ENCODE assay signal across 11 cellular contexts in the genomic region with DNA sequence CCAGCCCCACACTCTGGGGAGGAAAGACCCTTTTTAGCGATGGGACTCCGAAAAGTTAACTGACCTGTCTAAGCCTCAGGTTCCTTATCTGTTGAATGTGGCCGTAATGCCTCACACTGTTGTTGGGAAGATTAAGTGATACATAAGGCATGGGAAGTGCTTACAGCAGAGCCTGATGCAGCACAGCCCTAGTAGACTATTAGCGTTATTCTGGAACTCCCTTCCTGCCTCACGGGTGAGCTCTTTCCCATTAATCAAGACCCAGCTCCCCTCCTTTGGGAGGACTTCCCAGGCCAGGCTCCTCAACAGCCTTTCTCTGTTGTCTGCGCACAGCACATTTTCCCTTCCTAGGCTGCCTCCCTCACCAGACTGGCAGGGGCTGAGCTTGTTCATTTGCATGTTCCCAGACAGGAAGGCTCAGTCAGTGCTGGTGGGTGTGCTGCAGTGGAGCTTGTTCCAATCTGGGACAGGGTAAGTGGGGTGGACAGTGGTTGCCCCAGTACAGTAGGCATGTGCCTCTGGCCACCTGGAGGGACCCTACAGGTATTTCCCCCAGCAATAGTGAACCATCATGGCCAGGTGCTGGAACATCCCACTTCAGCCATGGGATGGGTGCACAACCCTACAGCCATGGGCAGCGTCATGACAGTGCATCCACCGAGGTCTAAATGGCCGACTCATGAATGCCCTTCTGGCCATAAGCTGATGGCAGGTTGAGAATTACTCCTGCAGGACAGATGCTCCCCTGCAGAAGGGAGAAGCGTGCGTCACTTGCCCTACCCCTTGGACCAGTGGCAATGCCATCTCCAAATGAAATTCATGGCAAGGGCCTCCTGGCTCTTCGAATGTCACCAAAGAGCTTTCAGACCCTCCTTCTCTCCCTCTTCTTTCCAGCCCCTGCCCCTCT. TPM values are rescaled to one million over a fixed set of nuclear protein-coding genes. Genes with fewer than 3 reads are reported as not detected.
A peak's percentile ranks its signal among the peaks of the same experiment; 100 is the strongest.
DNase-seq lines count a peak whose midpoint lies in the region; ATAC-seq and TF ChIP-seq lines count a peak whose summit lies in the region.
"Had no signal": no experiment of that assay in that cellular context is flagged by ENCODE, and none has a peak within 500 bp of the region (broad histone marks: within the 10 kb centered on the region; RNA-seq: fewer than 3 reads in every experiment).

No MANE protein-coding gene starts in this region.

- H3K27ac Mint-ChIP-seq in activated naive CD8-positive, alpha-beta T cell treated with anti-CD3 and anti-CD28 coated beads, Interleukin-2, amount 50 U/mL, for 24 hours: peak overlapping the region; percentile 99
- peak overlapping the region; percentile 91 for H3K27ac Mint-ChIP-seq in neural progenitor cell

- H3F3A ChIP-seq in neural progenitor cell (ENCODE audit: low read depth) (no peaks in the 10 kb centered on the region), PC-3 (ENCODE audit: low read length, unreplicated experiment) (no peaks in the 10 kb centered on the region)

- no peak overlapping the region for H2BK120ac ChIP-seq in mesenchymal stem cell (ENCODE audit: low read depth, low read length)

- intact Hi-C loops in PC-3 (cut with micrococcal nuclease): no loop called here

- H3K27ac ChIP-seq in neural progenitor cell (no peak overlapping the region), mesenchymal stem cell (ENCODE audit: low read length, poor library complexity, severe bottlenecking) (no peak overlapping the region), PC-3 (ENCODE audit: low read length) (no peak overlapping the region)
- H3K27ac ChIP-seq: KMS-11, RWPE1 had no signal

- no peaks in the 10 kb centered on the region for H3K9me3 ChIP-seq in neural progenitor cell (ENCODE audit: low read depth)
- no peaks in the 10 kb centered on the region for H3K9me3 ChIP-seq in mesenchymal stem cell (ENCODE audit: control insufficient read depth, low read length)
- H3K9me3 ChIP-seq in PC-3 (ENCODE audit: low read length): no peaks in the 10 kb centered on the region

- H4K8ac ChIP-seq in mesenchymal stem cell (ENCODE audit: low read length): no peak overlapping the region

- H3K27me3 ChIP-seq in neural progenitor cell (no peaks in the 10 kb centered on the region), mesenchymal stem cell (ENCODE audit: control insufficient read depth in 1 of 2, insufficient read depth in 1 of 2, low read length in 2 of 2) (peaks cover 0 to 23% of the 10 kb centered on the region in 2 experiments), PC-3 (ENCODE audit: low read length) (no peaks in the 10 kb centered on the region)

- H3K14ac ChIP-seq in mesenchymal stem cell (ENCODE audit: low read length in 2 of 2): no peak overlapping the region

- H4K91ac ChIP-seq in mesenchymal stem cell (ENCODE audit: low read length): no peak overlapping the region

- H3K36me3 ChIP-seq in neural progenitor cell: no peaks in the 10 kb centered on the region
- H3K36me3 ChIP-seq in mesenchymal stem cell (ENCODE audit: control insufficient read depth in 1 of 2, insufficient read depth in 2 of 2, low read depth in 1 of 2, low read length in 2 of 2): no peaks in the 10 kb centered on the region
- H3K36me3 ChIP-seq in PC-3 (ENCODE audit: low read depth, low read length): no peaks in the 10 kb centered on the region

- no peak overlapping the region for H3K23ac ChIP-seq in mesenchymal stem cell (ENCODE audit: low read length in 2 of 2)

- POLR2A ChIA-PET in GM10248 (lab: Yijun Ruan, JAX): no interaction called here
- POLR2A ChIA-PET in PC-3 (lab: Charles Lee; ENCODE audit: unreplicated experiment): interaction anchor here (0.6 kb wide), 1 partner anchor 9 kb away, joined by 6 read pairs; no protein-coding TSS in a partner anchor

- no peak for TF ChIP-seq CTCF in neural progenitor cell (IDR thresholded peaks at IDR 0.05)
- no peak for TF ChIP-seq CTCF in GM10248 (IDR thresholded peaks at IDR 0.05; ENCODE audit: control extremely low read depth, extremely low read depth, low read depth, missing control alignments)
- no peak for TF ChIP-seq CTCF in PC-3 (conservative IDR thresholded peaks at IDR 0.05; ENCODE audit: low read depth, low read length)

- H3K9ac ChIP-seq in neural progenitor cell: no peak overlapping the region
- no peak overlapping the region for H3K9ac ChIP-seq in mesenchymal stem cell (ENCODE audit: low read length)
- no peak overlapping the region for H3K9ac ChIP-seq in PC-3 (ENCODE audit: low read length)
- H3K9ac ChIP-seq: KMS-11 had no signal

- 78% methylated on average over 11 of the region's 12 CpGs for WGBS in mesenchymal stem cell

- BruUV-seq in PC-3 (replicated peaks; lab: Mats Ljungman, UMichigan): no TSS peak

- no peak for DNase-seq in activated naive CD8-positive, alpha-beta T cell treated with anti-CD3 and anti-CD28 coated beads, Interleukin-2, amount 50 U/mL, for 24 hours
- DNase-seq in neural progenitor cell (ENCODE audit: low spot score) (no peak), mesenchymal stem cell (no peak), GM10248 (ENCODE audit: extremely low spot score) (no peak), PC-3 (no peak)
- no peak for DNase-seq in stimulated activated CD4-positive, alpha-beta T cell treated with anti-CD3 and anti-CD28 coated beads, Interleukin-2, amount 100 ng/mL, for 24 hours
- DNase-seq: kidney glomerular epithelial cell had no signal

- H2AFZ ChIP-seq in neural progenitor cell (replicated peaks) (peak overlapping the region; percentile 85), mesenchymal stem cell (ENCODE audit: low read depth, low read length) (no peak overlapping the region), PC-3 (ENCODE audit: low read length) (no peak overlapping the region)

- H3K4me3 Mint-ChIP-seq in activated naive CD8-positive, alpha-beta T cell treated with anti-CD3 and anti-CD28 coated beads, Interleukin-2, amount 50 U/mL, for 24 hours: peak overlapping the region; percentile 73
- H3K4me3 Mint-ChIP-seq in neural progenitor cell: no peak overlapping the region

- peaks cover 3% of the 10 kb centered on the region for H3K4me1 ChIP-seq in neural progenitor cell
- peaks cover 2% of the 10 kb centered on the region for H3K4me1 ChIP-seq in mesenchymal stem cell (ENCODE audit: control insufficient read depth, insufficient read depth, low read depth, low read length)
- H3K4me1 ChIP-seq in PC-3 (ENCODE audit: insufficient read depth, low read length): no peaks in the 10 kb centered on the region

- H3K4ac ChIP-seq in mesenchymal stem cell (ENCODE audit: low read depth in 1 of 2, low read length in 2 of 2): no peak overlapping the region

- H3K4me3 ChIP-seq in neural progenitor cell (no peak overlapping the region), mesenchymal stem cell (ENCODE audit: insufficient read depth in 1 of 2, low read depth in 1 of 2, low read length in 2 of 2) (peak overlapping the region in 1 of 2 experiments; percentile 1), PC-3 (ENCODE audit: low read length) (no peak overlapping the region)

- peaks cover 61% of the 10 kb centered on the region for H3K4me1 Mint-ChIP-seq in activated naive CD8-positive, alpha-beta T cell treated with anti-CD3 and anti-CD28 coated beads, Interleukin-2, amount 50 U/mL, for 24 hours
- H3K4me1 Mint-ChIP-seq in neural progenitor cell: peaks cover 9% of the 10 kb centered on the region

- no peak overlapping the region for H2AK5ac ChIP-seq in mesenchymal stem cell (ENCODE audit: low read length, severe bottlenecking)

- H3K79me2 ChIP-seq in neural progenitor cell (ENCODE audit: low read depth): no peaks in the 10 kb centered on the region
- H3K79me2 ChIP-seq in PC-3 (ENCODE audit: low read length): no peaks in the 10 kb centered on the region

- H3K18ac ChIP-seq in mesenchymal stem cell (ENCODE audit: low read depth in 1 of 2, low read length in 2 of 2): no peak overlapping the region

- CTCF ChIA-PET in GM10248 (lab: Yijun Ruan, JAX): interaction anchor here (0.7 to 3.0 kb wide), 8 partner anchors 9 to 86 kb away, joined by 3 to 13 read pairs (median 4); no protein-coding TSS in a partner anchor
- CTCF ChIA-PET in PC-3 (lab: Charles Lee): no interaction called here

- no peak overlapping the region for H2BK12ac ChIP-seq in mesenchymal stem cell (ENCODE audit: low read length in 2 of 2)

- no peaks in the 10 kb centered on the region for H3K9me2 ChIP-seq in PC-3 (replicated peaks; ENCODE audit: low read length)

- peaks cover 1% of the 10 kb centered on the region for H3K27me3 Mint-ChIP-seq in activated naive CD8-positive, alpha-beta T cell treated with anti-CD3 and anti-CD28 coated beads, Interleukin-2, amount 50 U/mL, for 24 hours
- peaks cover 8% of the 10 kb centered on the region for H3K27me3 Mint-ChIP-seq in neural progenitor cell (ENCODE audit: insufficient read depth, low read depth)

- H3K79me1 ChIP-seq in mesenchymal stem cell (replicated peaks; ENCODE audit: low read length, poor library complexity, severe bottlenecking): no peaks in the 10 kb centered on the region

- no peak overlapping the region for H2BK15ac ChIP-seq in mesenchymal stem cell (ENCODE audit: low read depth, poor library complexity, severe bottlenecking)

- H3K4me2 ChIP-seq in neural progenitor cell: no peak overlapping the region
- H3K4me2 ChIP-seq in mesenchymal stem cell (ENCODE audit: low read length, poor library complexity, severe bottlenecking): no peak overlapping the region
- H3K4me2 ChIP-seq in PC-3 (ENCODE audit: low read length): no peak overlapping the region
- H3K4me2 ChIP-seq: KMS-11 had no signal

- no peaks in the 10 kb centered on the region for H3K9me3 Mint-ChIP-seq in activated naive CD8-positive, alpha-beta T cell treated with anti-CD3 and anti-CD28 coated beads, Interleukin-2, amount 50 U/mL, for 24 hours
- H3K9me3 Mint-ChIP-seq in neural progenitor cell: no peaks in the 10 kb centered on the region

- no peaks in the 10 kb centered on the region for H3K36me3 Mint-ChIP-seq in activated naive CD8-positive, alpha-beta T cell treated with anti-CD3 and anti-CD28 coated beads, Interleukin-2, amount 50 U/mL, for 24 hours (ENCODE audit: low read depth)
- no peaks in the 10 kb centered on the region for H3K36me3 Mint-ChIP-seq in neural progenitor cell

- H2BK5ac ChIP-seq in mesenchymal stem cell (ENCODE audit: low read depth, low read length, poor library complexity, severe bottlenecking): no peak overlapping the region

- ATAC-seq in GM18498 (IDR thresholded peaks at IDR 0.05; ENCODE audit: unreplicated experiment) (peak; percentile 10), HG02973 (IDR thresholded peaks at IDR 0.05; ENCODE audit: unreplicated experiment) (peak; percentile 3), PC-3 (no peak)
- peak; percentile 21 for ATAC-seq in activated naive CD8-positive, alpha-beta T cell treated with anti-CD3 and anti-CD28 coated beads, Interleukin-2, amount 50 U/mL, for 24 hours

- H4K20me1 ChIP-seq in neural progenitor cell (ENCODE audit: low read depth) (no peaks in the 10 kb centered on the region), PC-3 (ENCODE audit: low read length) (no peaks in the 10 kb centered on the region)

RNA-seq across cellular contexts. Expression of a gene that starts 5.8 kb away (rescaled TPM):
- total RNA-seq in neural progenitor cell (ENCODE audit: low replicate concordance) (0.19 and 0.77 TPM in 2 replicates), PC-3 (2014; rRNA removed) (not detected in 2 replicates)
- not detected for polyA plus RNA-seq in mesenchymal stem cell (2013, experiment 1 of 2)
- not detected for polyA plus RNA-seq in mesenchymal stem cell (2013, experiment 2 of 2)

RNA-seq across cellular contexts. Expression of a gene that starts 57.6 kb away (rescaled TPM):
- 358 and 645 TPM in 2 replicates for total RNA-seq in neural progenitor cell (ENCODE audit: low replicate concordance)
- polyA plus RNA-seq in mesenchymal stem cell (2013, experiment 1 of 2): 77.6 TPM
- 81.4 TPM for polyA plus RNA-seq in mesenchymal stem cell (2013, experiment 2 of 2)
- 73.3 and 82.7 TPM in 2 replicates for total RNA-seq in PC-3 (2014; rRNA removed)
